ENCODE assay signal across 1 cellular context in the genomic region with DNA sequence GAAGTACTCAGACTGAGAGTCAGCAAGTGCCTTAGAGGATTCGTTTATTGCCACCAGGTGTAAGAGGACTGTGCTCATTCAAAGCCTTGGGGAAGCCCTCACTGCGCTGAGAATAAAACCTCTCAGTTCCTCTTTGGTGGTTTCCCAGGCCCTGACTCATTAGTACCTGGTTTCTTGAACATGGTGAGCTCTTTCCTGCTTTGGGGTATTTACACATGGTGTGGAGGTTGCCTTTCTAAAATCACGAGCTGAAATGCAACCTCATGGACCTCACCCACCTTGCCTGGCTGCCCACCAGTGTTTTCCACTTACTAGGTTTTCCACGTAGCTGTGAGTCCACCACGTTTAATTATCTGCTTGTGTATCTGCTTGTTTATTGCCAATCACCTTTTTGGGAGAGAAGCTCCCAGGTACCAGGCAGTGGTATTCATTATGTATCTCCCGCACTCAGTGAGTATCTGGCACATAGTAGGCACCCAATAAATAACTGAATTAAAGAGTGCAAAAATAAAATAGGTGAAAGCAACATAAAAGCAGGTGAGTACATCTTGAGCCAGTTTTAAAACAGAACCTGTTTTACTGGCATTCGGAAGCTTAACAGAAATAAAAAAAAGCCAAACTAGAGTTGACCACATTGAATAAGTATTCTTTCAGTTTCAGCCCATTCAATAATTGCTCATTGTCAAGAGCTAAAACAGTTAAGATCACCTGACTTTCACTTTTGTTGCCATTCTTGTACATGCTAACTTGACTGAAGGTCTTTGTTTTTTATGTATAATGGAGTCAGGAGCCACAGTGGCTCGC.
TF ChIP-seq lines count a peak whose summit lies in the region.

No MANE protein-coding gene starts in this region.

TF ChIP-seq in GM12878, 131 proteins besides CTCF, POLR2A, EP300 and RAD21 (continued from another document):
- TF ChIP-seq, protein P1, sequence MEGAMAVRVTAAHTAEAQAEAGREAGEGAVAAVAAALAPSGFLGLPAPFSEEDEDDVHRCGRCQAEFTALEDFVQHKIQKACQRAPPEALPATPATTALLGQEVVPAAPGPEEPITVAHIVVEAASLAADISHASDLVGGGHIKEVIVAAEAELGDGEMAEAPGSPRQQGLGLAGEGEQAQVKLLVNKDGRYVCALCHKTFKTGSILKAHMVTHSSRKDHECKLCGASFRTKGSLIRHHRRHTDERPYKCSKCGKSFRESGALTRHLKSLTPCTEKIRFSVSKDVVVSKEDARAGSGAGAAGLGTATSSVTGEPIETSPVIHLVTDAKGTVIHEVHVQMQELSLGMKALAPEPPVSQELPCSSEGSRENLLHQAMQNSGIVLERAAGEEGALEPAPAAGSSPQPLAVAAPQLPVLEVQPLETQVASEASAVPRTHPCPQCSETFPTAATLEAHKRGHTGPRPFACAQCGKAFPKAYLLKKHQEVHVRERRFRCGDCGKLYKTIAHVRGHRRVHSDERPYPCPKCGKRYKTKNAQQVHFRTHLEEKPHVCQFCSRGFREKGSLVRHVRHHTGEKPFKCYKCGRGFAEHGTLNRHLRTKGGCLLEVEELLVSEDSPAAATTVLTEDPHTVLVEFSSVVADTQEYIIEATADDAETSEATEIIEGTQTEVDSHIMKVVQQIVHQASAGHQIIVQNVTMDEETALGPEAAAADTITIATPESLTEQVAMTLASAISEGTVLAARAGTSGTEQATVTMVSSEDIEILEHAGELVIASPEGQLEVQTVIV (IDR thresholded peaks at IDR 0.05; ENCODE audit: borderline replicate concordance, partially characterized antibody), result no peak
- TF ChIP-seq, protein P2, sequence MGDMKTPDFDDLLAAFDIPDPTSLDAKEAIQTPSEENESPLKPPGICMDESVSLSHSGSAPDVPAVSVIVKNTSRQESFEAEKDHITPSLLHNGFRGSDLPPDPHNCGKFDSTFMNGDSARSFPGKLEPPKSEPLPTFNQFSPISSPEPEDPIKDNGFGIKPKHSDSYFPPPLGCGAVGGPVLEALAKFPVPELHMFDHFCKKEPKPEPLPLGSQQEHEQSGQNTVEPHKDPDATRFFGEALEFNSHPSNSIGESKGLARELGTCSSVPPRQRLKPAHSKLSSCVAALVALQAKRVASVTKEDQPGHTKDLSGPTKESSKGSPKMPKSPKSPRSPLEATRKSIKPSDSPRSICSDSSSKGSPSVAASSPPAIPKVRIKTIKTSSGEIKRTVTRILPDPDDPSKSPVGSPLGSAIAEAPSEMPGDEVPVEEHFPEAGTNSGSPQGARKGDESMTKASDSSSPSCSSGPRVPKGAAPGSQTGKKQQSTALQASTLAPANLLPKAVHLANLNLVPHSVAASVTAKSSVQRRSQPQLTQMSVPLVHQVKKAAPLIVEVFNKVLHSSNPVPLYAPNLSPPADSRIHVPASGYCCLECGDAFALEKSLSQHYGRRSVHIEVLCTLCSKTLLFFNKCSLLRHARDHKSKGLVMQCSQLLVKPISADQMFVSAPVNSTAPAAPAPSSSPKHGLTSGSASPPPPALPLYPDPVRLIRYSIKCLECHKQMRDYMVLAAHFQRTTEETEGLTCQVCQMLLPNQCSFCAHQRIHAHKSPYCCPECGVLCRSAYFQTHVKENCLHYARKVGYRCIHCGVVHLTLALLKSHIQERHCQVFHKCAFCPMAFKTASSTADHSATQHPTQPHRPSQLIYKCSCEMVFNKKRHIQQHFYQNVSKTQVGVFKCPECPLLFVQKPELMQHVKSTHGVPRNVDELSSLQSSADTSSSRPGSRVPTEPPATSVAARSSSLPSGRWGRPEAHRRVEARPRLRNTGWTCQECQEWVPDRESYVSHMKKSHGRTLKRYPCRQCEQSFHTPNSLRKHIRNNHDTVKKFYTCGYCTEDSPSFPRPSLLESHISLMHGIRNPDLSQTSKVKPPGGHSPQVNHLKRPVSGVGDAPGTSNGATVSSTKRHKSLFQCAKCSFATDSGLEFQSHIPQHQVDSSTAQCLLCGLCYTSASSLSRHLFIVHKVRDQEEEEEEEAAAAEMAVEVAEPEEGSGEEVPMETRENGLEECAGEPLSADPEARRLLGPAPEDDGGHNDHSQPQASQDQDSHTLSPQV (IDR thresholded peaks at IDR 0.05), result peak; percentile 76; the same call in 1 of the 2 replicates
- peak; percentile 95; the same call in 1 of the 2 replicates for TF ChIP-seq EZH2 (IDR thresholded peaks at IDR 0.05; ENCODE audit: borderline replicate concordance, control insufficient read depth, low read depth, low read length)
- TF ChIP-seq CBX5 (IDR thresholded peaks at IDR 0.05; ENCODE audit: low read depth), result peak; percentile 84
- TF ChIP-seq SMC3 (IDR thresholded peaks at IDR 0.05; ENCODE audit: borderline replicate concordance, low read length), result peak; percentile 3; the same call in 1 of the 2 replicates
- TF ChIP-seq, protein P3, sequence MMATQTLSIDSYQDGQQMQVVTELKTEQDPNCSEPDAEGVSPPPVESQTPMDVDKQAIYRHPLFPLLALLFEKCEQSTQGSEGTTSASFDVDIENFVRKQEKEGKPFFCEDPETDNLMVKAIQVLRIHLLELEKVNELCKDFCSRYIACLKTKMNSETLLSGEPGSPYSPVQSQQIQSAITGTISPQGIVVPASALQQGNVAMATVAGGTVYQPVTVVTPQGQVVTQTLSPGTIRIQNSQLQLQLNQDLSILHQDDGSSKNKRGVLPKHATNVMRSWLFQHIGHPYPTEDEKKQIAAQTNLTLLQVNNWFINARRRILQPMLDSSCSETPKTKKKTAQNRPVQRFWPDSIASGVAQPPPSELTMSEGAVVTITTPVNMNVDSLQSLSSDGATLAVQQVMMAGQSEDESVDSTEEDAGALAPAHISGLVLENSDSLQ (IDR thresholded peaks at IDR 0.05), result peak; percentile 54; the same call in 1 of the 2 replicates
- TF ChIP-seq SPI1 (IDR thresholded peaks at IDR 0.05; ENCODE audit: borderline replicate concordance, insufficient read depth, low read depth, low read length), result peak; percentile 100
